In the genomic region with DNA sequence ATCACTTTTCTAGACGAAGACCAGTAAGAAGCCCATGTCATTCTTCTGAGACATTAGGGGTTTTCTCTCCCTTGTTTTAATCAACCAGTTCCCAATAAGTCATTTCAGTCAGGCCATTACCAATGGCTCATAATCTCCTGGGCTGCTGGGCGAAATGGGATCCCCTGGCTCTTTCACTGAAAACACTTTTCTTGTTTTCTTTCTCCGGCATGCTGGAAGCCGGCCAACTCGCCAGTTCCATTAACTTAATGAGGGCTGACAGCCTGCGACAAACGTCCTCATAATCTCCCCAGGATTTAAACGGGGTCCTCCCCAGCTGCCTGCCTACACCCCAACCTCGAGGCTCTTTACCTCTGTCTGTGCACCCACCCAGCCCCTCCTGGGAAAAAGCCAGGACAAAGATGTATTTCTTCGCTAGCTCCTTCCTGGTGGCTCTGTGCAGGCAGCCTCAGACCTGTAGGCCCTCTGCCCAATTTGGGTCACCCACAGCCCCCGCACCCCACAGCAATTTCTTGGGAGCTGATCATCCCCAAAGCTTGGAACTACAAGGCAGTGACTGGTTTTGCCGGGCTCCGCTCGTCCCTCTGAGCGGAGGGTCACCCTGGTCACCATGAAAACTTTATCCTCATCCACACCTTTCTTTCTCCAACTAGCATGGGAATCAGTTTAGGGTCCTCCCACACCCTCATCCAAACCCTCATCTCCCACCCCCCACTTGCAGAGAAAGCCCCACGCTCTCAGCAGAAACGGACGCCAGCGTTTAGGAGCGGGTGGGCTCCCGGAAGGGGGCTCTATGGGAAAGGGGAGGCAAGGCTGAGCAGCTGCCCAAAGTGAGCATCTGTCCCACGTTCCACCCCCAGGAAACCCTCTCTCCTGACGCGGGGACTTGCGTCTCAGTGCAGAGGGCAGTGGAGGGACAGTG, we compare ENCODE assay signal across 1 cellular context.
TF ChIP-seq lines count a peak whose summit lies in the region.

No MANE protein-coding gene starts in this region.

TF ChIP-seq in K562, 482 proteins besides CTCF, POLR2A, EP300 and RAD21 (continued from another document):
- TF ChIP-seq, protein P1, sequence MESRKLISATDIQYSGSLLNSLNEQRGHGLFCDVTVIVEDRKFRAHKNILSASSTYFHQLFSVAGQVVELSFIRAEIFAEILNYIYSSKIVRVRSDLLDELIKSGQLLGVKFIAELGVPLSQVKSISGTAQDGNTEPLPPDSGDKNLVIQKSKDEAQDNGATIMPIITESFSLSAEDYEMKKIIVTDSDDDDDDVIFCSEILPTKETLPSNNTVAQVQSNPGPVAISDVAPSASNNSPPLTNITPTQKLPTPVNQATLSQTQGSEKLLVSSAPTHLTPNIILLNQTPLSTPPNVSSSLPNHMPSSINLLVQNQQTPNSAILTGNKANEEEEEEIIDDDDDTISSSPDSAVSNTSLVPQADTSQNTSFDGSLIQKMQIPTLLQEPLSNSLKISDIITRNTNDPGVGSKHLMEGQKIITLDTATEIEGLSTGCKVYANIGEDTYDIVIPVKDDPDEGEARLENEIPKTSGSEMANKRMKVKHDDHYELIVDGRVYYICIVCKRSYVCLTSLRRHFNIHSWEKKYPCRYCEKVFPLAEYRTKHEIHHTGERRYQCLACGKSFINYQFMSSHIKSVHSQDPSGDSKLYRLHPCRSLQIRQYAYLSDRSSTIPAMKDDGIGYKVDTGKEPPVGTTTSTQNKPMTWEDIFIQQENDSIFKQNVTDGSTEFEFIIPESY (CRISPR knock-in tag; IDR thresholded peaks at IDR 0.05), result 0 out of 2 replicates have a peak, but pooled peaks have one; percentile 30
- TF ChIP-seq CHD1 (IDR thresholded peaks at IDR 0.05; ENCODE audit: low read length), result no peak
- TF ChIP-seq, protein P2, sequence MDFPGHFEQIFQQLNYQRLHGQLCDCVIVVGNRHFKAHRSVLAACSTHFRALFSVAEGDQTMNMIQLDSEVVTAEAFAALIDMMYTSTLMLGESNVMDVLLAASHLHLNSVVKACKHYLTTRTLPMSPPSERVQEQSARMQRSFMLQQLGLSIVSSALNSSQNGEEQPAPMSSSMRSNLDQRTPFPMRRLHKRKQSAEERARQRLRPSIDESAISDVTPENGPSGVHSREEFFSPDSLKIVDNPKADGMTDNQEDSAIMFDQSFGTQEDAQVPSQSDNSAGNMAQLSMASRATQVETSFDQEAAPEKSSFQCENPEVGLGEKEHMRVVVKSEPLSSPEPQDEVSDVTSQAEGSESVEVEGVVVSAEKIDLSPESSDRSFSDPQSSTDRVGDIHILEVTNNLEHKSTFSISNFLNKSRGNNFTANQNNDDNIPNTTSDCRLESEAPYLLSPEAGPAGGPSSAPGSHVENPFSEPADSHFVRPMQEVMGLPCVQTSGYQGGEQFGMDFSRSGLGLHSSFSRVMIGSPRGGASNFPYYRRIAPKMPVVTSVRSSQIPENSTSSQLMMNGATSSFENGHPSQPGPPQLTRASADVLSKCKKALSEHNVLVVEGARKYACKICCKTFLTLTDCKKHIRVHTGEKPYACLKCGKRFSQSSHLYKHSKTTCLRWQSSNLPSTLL (IDR thresholded peaks at IDR 0.05), result no peak
- TF ChIP-seq NR1H2 (CRISPR knock-in tag; IDR thresholded peaks at IDR 0.05), result no peak
- TF ChIP-seq, protein P3, sequence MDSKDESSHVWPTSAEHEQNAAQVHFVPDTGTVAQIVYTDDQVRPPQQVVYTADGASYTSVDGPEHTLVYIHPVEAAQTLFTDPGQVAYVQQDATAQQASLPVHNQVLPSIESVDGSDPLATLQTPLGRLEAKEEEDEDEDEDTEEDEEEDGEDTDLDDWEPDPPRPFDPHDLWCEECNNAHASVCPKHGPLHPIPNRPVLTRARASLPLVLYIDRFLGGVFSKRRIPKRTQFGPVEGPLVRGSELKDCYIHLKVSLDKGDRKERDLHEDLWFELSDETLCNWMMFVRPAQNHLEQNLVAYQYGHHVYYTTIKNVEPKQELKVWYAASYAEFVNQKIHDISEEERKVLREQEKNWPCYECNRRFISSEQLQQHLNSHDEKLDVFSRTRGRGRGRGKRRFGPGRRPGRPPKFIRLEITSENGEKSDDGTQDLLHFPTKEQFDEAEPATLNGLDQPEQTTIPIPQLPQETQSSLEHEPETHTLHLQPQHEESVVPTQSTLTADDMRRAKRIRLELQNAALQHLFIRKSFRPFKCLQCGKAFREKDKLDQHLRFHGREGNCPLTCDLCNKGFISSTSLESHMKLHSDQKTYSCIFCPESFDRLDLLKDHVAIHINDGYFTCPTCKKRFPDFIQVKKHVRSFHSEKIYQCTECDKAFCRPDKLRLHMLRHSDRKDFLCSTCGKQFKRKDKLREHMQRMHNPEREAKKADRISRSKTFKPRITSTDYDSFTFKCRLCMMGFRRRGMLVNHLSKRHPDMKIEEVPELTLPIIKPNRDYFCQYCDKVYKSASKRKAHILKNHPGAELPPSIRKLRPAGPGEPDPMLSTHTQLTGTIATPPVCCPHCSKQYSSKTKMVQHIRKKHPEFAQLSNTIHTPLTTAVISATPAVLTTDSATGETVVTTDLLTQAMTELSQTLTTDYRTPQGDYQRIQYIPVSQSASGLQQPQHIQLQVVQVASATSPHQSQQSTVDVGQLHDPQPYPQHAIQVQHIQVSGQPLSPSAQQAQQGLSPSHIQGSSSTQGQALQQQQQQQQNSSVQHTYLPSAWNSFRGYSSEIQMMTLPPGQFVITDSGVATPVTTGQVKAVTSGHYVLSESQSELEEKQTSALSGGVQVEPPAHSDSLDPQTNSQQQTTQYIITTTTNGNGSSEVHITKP (IDR thresholded peaks at IDR 0.05; ENCODE audit: partially characterized antibody), result peak; percentile 65
- no peak for TF ChIP-seq SMAD2 (IDR thresholded peaks at IDR 0.05; ENCODE audit: low read depth, low read length)
- no peak for TF ChIP-seq ELF4 (CRISPR knock-in tag; IDR thresholded peaks at IDR 0.05)
- peak; percentile 59 for TF ChIP-seq MEIS2 (IDR thresholded peaks at IDR 0.05; ENCODE audit: partially characterized antibody)
- TF ChIP-seq, protein P4, sequence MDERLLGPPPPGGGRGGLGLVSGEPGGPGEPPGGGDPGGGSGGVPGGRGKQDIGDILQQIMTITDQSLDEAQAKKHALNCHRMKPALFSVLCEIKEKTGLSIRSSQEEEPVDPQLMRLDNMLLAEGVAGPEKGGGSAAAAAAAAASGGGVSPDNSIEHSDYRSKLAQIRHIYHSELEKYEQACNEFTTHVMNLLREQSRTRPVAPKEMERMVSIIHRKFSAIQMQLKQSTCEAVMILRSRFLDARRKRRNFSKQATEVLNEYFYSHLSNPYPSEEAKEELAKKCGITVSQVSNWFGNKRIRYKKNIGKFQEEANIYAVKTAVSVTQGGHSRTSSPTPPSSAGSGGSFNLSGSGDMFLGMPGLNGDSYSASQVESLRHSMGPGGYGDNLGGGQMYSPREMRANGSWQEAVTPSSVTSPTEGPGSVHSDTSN (CRISPR knock-in tag; IDR thresholded peaks at IDR 0.05; ENCODE audit: low read depth), result no peak
- TF ChIP-seq, protein P4 (tag; conservative IDR thresholded peaks at IDR 0.05; ENCODE audit: low read depth), result peak; percentile 63
